In genomic region chr1:28507247-28507645, GRCh38 we compare ENCODE assay signal across 8 cellular contexts.
A peak's percentile ranks its signal among the peaks of the same experiment; 100 is the strongest.
DNase-seq lines count a peak whose midpoint lies in the region; ATAC-seq lines count a peak whose summit lies in the region.

No MANE protein-coding gene starts in this region.

- no peak for ATAC-seq in GM19023 (IDR thresholded peaks at IDR 0.05; ENCODE audit: unreplicated experiment)

- H3K4me3 ChIP-seq in iPS-15b (ENCODE audit: low read depth, low read length): peak overlapping the region; percentile 77

- peak; percentile 88 for DNase-seq in activated CD8-positive, alpha-beta memory T cell treated with anti-CD3 and anti-CD28 coated beads for 24 hours
- DNase-seq in activated CD8-positive, alpha-beta memory T cell treated with anti-CD3 and anti-CD28 coated beads, Interleukin-2, amount 50 U/mL, for 4 hours: no peak
- peak; percentile 83 for DNase-seq in activated CD8-positive, alpha-beta memory T cell treated with anti-CD3 and anti-CD28 coated beads, Interleukin-2, amount 50 U/mL, for 48 hours
- peak; percentile 30 to 42 for DNase-seq in stimulated activated CD4-positive, alpha-beta T cell treated with anti-CD3 and anti-CD28 coated beads, Interleukin-4, amount 100 ng/mL, for 4 hours
- no peak for DNase-seq in DMS153 (lab: John Stamatoyannopoulos, UW)
- no peak for DNase-seq in activated gamma-delta T cell (lab: John Stamatoyannopoulos, UW)

- peaks cover 15% of the 10 kb centered on the region for H3K4me1 ChIP-seq in iPS-15b (ENCODE audit: control insufficient read depth, insufficient read depth, low read length)

- H3K9me3 ChIP-seq in iPS-15b (ENCODE audit: control insufficient read depth, insufficient read depth, low read length): no peaks in the 10 kb centered on the region

- H3K27me3 ChIP-seq in iPS-15b (ENCODE audit: control insufficient read depth, insufficient read depth, low read length): no peaks in the 10 kb centered on the region

- peaks cover 47% of the 10 kb centered on the region for H3K36me3 ChIP-seq in iPS-15b (ENCODE audit: control insufficient read depth, insufficient read depth, low read length)

- H3K9ac ChIP-seq in iPS-15b (ENCODE audit: low read depth, low read length): peak overlapping the region; percentile 100

Comparison
In these comparisons a context has a peak if more than half of its experiments do, and no peak if none do; other contexts are left out.
1. DNase-seq: peak in activated CD8-positive, alpha-beta memory T cell treated with anti-CD3 and anti-CD28 coated beads for 24 hours (single experiment), activated CD8-positive, alpha-beta memory T cell treated with anti-CD3 and anti-CD28 coated beads, Interleukin-2, amount 50 U/mL, for 48 hours (single experiment) and stimulated activated CD4-positive, alpha-beta T cell treated with anti-CD3 and anti-CD28 coated beads, Interleukin-4, amount 100 ng/mL, for 4 hours (2 of 2); none in activated CD8-positive, alpha-beta memory T cell treated with anti-CD3 and anti-CD28 coated beads, Interleukin-2, amount 50 U/mL, for 4 hours (single experiment), DMS153 (single experiment) and activated gamma-delta T cell (single experiment).